20 cellular contexts compared by ENCODE assay signal in the genomic region with DNA sequence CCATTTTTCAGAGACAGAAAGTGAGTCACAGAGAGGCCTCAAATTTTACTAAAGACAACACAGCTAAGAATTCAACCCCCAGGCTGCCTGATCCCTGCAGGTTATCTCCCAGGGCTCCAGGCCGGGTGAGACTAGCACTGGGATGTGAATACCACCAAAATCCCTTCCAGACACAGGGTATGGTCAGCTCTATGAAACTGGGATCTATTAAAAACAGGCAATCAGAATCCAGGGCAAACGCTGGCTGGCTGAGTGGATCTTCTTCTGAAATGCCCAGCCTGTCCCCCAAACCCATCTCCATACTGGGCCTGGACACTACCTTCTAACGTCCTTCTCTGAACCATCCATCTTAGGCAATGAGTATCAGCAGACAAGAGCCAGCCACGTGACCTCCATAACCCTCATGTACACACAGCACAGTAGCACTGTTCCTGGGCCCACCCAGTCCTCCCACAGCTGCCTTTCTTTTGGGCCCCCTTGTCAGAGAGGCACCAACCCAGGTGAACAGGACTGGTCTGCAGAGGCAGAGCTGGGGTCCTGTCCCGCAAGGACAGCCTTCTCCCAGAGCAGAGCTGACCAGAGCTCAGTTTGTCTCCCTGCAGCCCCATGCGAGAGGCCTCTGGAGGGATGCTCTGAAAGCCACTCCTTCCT. TPM values are rescaled to one million over a fixed set of nuclear protein-coding genes. Genes with fewer than 3 reads are reported as not detected.
A peak's percentile ranks its signal among the peaks of the same experiment; 100 is the strongest.
DNase-seq lines count a peak whose midpoint lies in the region; ATAC-seq and TF ChIP-seq lines count a peak whose summit lies in the region.
"Had no signal": no experiment of that assay in that cellular context is flagged by ENCODE, and none has a peak within 500 bp of the region (broad histone marks: within the 10 kb centered on the region; RNA-seq: fewer than 3 reads in every experiment).

No MANE protein-coding gene starts in this region.

- POLR2A ChIA-PET in CD8-positive, alpha-beta memory T cell (lab: Charles Lee): no interaction called here

- H3K36me3 Mint-ChIP-seq in CD8-positive, alpha-beta memory T cell: no peaks in the 10 kb centered on the region
- H3K36me3 Mint-ChIP-seq in mesothelial cell of epicardium: no peaks in the 10 kb centered on the region
- H3K36me3 Mint-ChIP-seq: naive thymus-derived CD4-positive, alpha-beta T cell had no signal

- H3K27me3 Mint-ChIP-seq in CD8-positive, alpha-beta memory T cell: peaks cover 28 to 53% of the 10 kb centered on the region in 2 donors
- H3K27me3 Mint-ChIP-seq in mesothelial cell of epicardium (ENCODE audit: low read depth): peaks cover 45% of the 10 kb centered on the region

- H3K9me3 ChIP-seq in CD8-positive, alpha-beta memory T cell (ENCODE audit: low read length): no peaks in the 10 kb centered on the region
- H3K9me3 ChIP-seq: BE2C, left lung, SK-N-SH, thoracic aorta had no signal

- DNase-seq in CD8-positive, alpha-beta memory T cell: no peak
- no peak for DNase-seq in H7
- DNase-seq in cerebellar cortex (ENCODE audit: low spot score): peak; percentile 37
- DNase-seq in mesothelial cell of epicardium (ENCODE audit: low spot score in 2 of 2, unreplicated experiment in 2 of 2): no peak
- no peak for DNase-seq in COLO668 (lab: John Stamatoyannopoulos, UW; ENCODE audit: unreplicated experiment)
- DNase-seq in foreskin fibroblast: no peak
- DNase-seq in activated CD4-positive, alpha-beta T cell treated with anti-CD3 and anti-CD28 coated beads for 1 hour: no peak
- DNase-seq: amniotic stem cell; BE2C; dermis blood vessel endothelial cell; hippocampal formation; left lung; naive thymus-derived CD4-positive, alpha-beta T cell; NCI-H1694 treated with DMSO at 0.1 percent for 48 hours; NCI-H524; OCI-M1; stimulated activated CD4-positive, alpha-beta T cell treated with anti-CD3 and anti-CD28 coated beads, Interleukin-2, amount 100 ng/mL, for 48 hours had no signal

- CTCF ChIA-PET in CD8-positive, alpha-beta memory T cell (lab: Charles Lee): no interaction called here

- TF ChIP-seq CTCF in mesothelial cell of epicardium (IDR thresholded peaks at IDR 0.05; ENCODE audit: unreplicated experiment) (no peak), foreskin fibroblast (IDR thresholded peaks at IDR 0.05; ENCODE audit: low read depth, low read length) (no peak)

- no peak for ATAC-seq in GM19023 (IDR thresholded peaks at IDR 0.05; ENCODE audit: unreplicated experiment)
- ATAC-seq: naive thymus-derived CD4-positive, alpha-beta T cell had no signal

- H3K4me1 Mint-ChIP-seq in CD8-positive, alpha-beta memory T cell: peaks cover 3 to 15% (median 7%) of the 10 kb centered on the region in 3 donors
- peaks cover 6% of the 10 kb centered on the region for H3K4me1 Mint-ChIP-seq in mesothelial cell of epicardium

- H3K4me3 ChIP-seq in CD8-positive, alpha-beta memory T cell (ENCODE audit: low read length): no peak overlapping the region
- H3K4me3 ChIP-seq in H7 (ENCODE audit: insufficient read depth, low read depth, low read length): peak overlapping the region; percentile 70; the same call in 1 of the 2 replicates
- H3K4me3 ChIP-seq in foreskin fibroblast (ENCODE audit: low read depth in 1 of 2, low read length in 2 of 2): no peak overlapping the region

- H3K4me1 ChIP-seq in CD8-positive, alpha-beta memory T cell (ENCODE audit: insufficient read depth, low read length): no peaks in the 10 kb centered on the region
- H3K4me1 ChIP-seq: BE2C had no signal

- H3K27ac Mint-ChIP-seq in CD8-positive, alpha-beta memory T cell: peak overlapping the region in 2 of 8 donors; percentile 19 to 68
- no peak overlapping the region for H3K27ac Mint-ChIP-seq in mesothelial cell of epicardium
- H3K27ac Mint-ChIP-seq: naive thymus-derived CD4-positive, alpha-beta T cell had no signal

- H3K9me3 Mint-ChIP-seq in CD8-positive, alpha-beta memory T cell: peaks cover 0 to 2% (median 0%) of the 10 kb centered on the region in 5 donors
- H3K9me3 Mint-ChIP-seq in mesothelial cell of epicardium: no peaks in the 10 kb centered on the region
- H3K9me3 Mint-ChIP-seq: naive thymus-derived CD4-positive, alpha-beta T cell had no signal

- no peak overlapping the region for H3K27ac ChIP-seq in CD8-positive, alpha-beta memory T cell (ENCODE audit: low read depth, low read length)
- H3K27ac ChIP-seq: left lung, thoracic aorta had no signal

- peak overlapping the region in 5 of 7 donors; percentile 6 to 66 (median 41) for H3K4me3 Mint-ChIP-seq in CD8-positive, alpha-beta memory T cell
- peak overlapping the region; percentile 64 for H3K4me3 Mint-ChIP-seq in mesothelial cell of epicardium

- no peaks in the 10 kb centered on the region for H3K36me3 ChIP-seq in CD8-positive, alpha-beta memory T cell (ENCODE audit: insufficient read depth, low read length)
- no peaks in the 10 kb centered on the region for H3K36me3 ChIP-seq in H7 (replicated peaks; ENCODE audit: control insufficient read depth, insufficient read depth, low read length)
- H3K36me3 ChIP-seq: BE2C, left lung, thoracic aorta had no signal

- H3K27me3 ChIP-seq in CD8-positive, alpha-beta memory T cell (ENCODE audit: insufficient read depth, low read length, poor library complexity, severe bottlenecking): no peaks in the 10 kb centered on the region
- peaks cover 47% of the 10 kb centered on the region for H3K27me3 ChIP-seq in H7 (ENCODE audit: control insufficient read depth, insufficient read depth, low read length)

RNA-seq across cellular contexts. Expression of a gene that starts 1.9 kb away (rescaled TPM):
- under 1 TPM; 0.24 to 0.73 TPM for total RNA-seq in CD8-positive, alpha-beta memory T cell
- 1.7 TPM for polyA plus RNA-seq in CD8-positive, alpha-beta memory T cell
- 1.2 and 2.4 TPM in 2 replicates for total RNA-seq in H7 (2014; rRNA removed; shearing (Covaris generic))
- 10.9 to 12.8 TPM (median 11.0 TPM) in 3 replicates for total RNA-seq in mesothelial cell of epicardium
